24 cellular contexts compared by ENCODE assay signal in the genomic region with DNA sequence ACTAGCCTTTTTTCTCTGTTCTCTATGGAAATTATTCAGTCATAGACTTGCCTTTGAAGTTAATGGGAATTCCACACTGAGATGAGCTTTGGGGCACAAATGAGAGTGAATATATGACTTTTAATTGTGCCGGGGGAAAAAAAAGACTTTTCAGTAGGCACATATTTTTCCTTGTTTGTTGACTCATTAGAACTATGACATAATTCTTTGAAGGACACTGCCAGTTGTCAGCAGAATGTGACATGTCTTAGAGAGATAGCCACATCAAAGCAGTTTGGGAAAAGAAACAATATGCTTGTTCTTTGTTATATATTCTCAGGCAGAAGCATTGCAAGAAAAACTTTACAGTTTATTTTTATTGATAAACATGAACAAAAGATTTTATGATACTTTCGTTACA.
DNase-seq lines count a peak whose midpoint lies in the region; FAIRE-seq and TF ChIP-seq lines count a peak whose summit lies in the region.
"Had no signal": no experiment of that assay in that cellular context is flagged by ENCODE, and none has a peak within 500 bp of the region (broad histone marks: within the 10 kb centered on the region; RNA-seq: fewer than 3 reads in every experiment).

No MANE protein-coding gene starts in this region.

- peaks cover 3 to 26% (median 9%) of the 10 kb centered on the region in 3 donors for H3K27me3 Mint-ChIP-seq in CD14-positive monocyte (ENCODE audit: low read depth in 3 of 3)

- no peaks in the 10 kb centered on the region for H3K9me3 ChIP-seq in SK-N-MC (ENCODE audit: low read depth, low read length)
- H3K9me3 ChIP-seq: BLaER1 treated with 17β-estradiol and CSF1 and Interleukin-3, amounts not matched to agents 10 nM and 100 nM had no signal

- no peaks in the 10 kb centered on the region for H3K36me3 ChIP-seq in SK-N-MC (ENCODE audit: insufficient read depth, low read length)
- H3K36me3 ChIP-seq: BLaER1 treated with 17β-estradiol and CSF1 and Interleukin-3, amounts not matched to agents 10 nM and 100 nM had no signal

- TF ChIP-seq CTCF in CD14-positive monocyte (IDR thresholded peaks at IDR 0.05) (no peak), D721Med (IDR thresholded peaks at IDR 0.05; ENCODE audit: insufficient read depth, missing control alignments) (no peak)

- H3K27ac Mint-ChIP-seq in CD14-positive monocyte = no peak overlapping the region
- H3K27ac Mint-ChIP-seq: CD8-positive, alpha-beta T cell; HFFc6 had no signal

- no peaks in the 10 kb centered on the region for H3K4me1 Mint-ChIP-seq in CD14-positive monocyte

- peaks cover 0 to 2% (median 0%) of the 10 kb centered on the region in 7 donors for H3K9me3 Mint-ChIP-seq in CD14-positive monocyte
- H3K9me3 Mint-ChIP-seq: CD8-positive, alpha-beta T cell had no signal

- H3K4me3 Mint-ChIP-seq in CD14-positive monocyte = no peak overlapping the region
- H3K4me3 Mint-ChIP-seq: CD8-positive, alpha-beta T cell; HFFc6 had no signal

- peak overlapping the region; percentile 51 for H3K4me3 ChIP-seq in SK-N-MC
- H3K4me3 ChIP-seq: BLaER1 treated with 17β-estradiol and CSF1 and Interleukin-3, amounts not matched to agents 10 nM and 100 nM had no signal

- H3K9ac ChIP-seq in SK-N-MC (ENCODE audit: insufficient read length) = peak overlapping the region; percentile 54
- H3K9ac ChIP-seq: BLaER1 treated with 17β-estradiol and CSF1 and Interleukin-3, amounts not matched to agents 10 nM and 100 nM had no signal

- H3K27ac ChIP-seq in SK-N-MC = peak overlapping the region; percentile 92
- H3K27ac ChIP-seq: 22Rv1; BLaER1 treated with 17β-estradiol and CSF1 and Interleukin-3, amounts not matched to agents 10 nM and 100 nM had no signal

- FAIRE-seq in D721Med (lab: Jason Lieb, UNC) = no peak
- FAIRE-seq: H54, RCC 7860 had no signal

- peak; percentile 42 for DNase-seq in DMS53 (lab: John Stamatoyannopoulos, UW)
- no peak for DNase-seq in DMS53 treated with DMSO at 0.1 percent for 48 hours (lab: John Stamatoyannopoulos, UW; ENCODE audit: unreplicated experiment)
- DNase-seq in SK-N-MC (ENCODE audit: low read depth, low spot score) = no peak
- peak; percentile 79 for DNase-seq in myocyte (ENCODE audit: low read depth)
- no peak for DNase-seq in RKO (ENCODE audit: low spot score)
- DNase-seq in CD14-positive monocyte (ENCODE audit: low spot score) = no peak
- no peak for DNase-seq in D721Med (ENCODE audit: insufficient read length, low spot score)
- no peak for DNase-seq in SK-N-DZ (ENCODE audit: low spot score)
- DNase-seq: CD8-positive, alpha-beta T cell; DMS79 treated with DMSO at 0.1 percent for 48 hours; HFFc6; MM.1S; NCI-H1048; NCI-H1436; NCI-H2029; NCI-H2227 treated with DMSO at 0.1 percent for 48 hours; NCI-H510A; NCI-H774; SHP77; T-helper 1 cell had no signal

- H3K36me3 Mint-ChIP-seq in CD14-positive monocyte = no peaks in the 10 kb centered on the region
- H3K36me3 Mint-ChIP-seq: CD8-positive, alpha-beta T cell had no signal

- intact Hi-C loops in CD14-positive monocyte (cut with micrococcal nuclease) = no loop called here

Comparison
In these comparisons a context has a peak if more than half of its experiments do, and no peak if none do; other contexts are left out.
1. DNase-seq: peak in DMS53 (single experiment) and myocyte (single experiment); none in DMS53 treated with DMSO at 0.1 percent for 48 hours (single experiment), SK-N-MC (single experiment), RKO (single experiment), CD14-positive monocyte (single experiment), D721Med (single experiment) and SK-N-DZ (single experiment).